In genomic region chr17:4043862-4044261, GRCh38 we compare ENCODE assay signal across 8 cellular contexts.
DNase-seq lines count a peak whose midpoint lies in the region; ATAC-seq lines count a peak whose summit lies in the region.
"Had no signal": no experiment of that assay in that cellular context is flagged by ENCODE, and none has a peak within 500 bp of the region (broad histone marks: within the 10 kb centered on the region; RNA-seq: fewer than 3 reads in every experiment).

No MANE protein-coding gene starts in this region.

- H3K27ac Mint-ChIP-seq in T-helper 17 cell: peak overlapping the region; percentile 69

- peaks cover 4% of the 10 kb centered on the region for H3K36me3 Mint-ChIP-seq in T-helper 17 cell (ENCODE audit: low read depth)

- no peak overlapping the region for H3K4me3 Mint-ChIP-seq in T-helper 17 cell

- DNase-seq in T-helper 17 cell (peak in 1 of 3 donors; percentile 18), DMS79 treated with DMSO at 0.1 percent for 48 hours (lab: John Stamatoyannopoulos, UW) (no peak)
- DNase-seq in activated T-cell treated with anti-CD3 and anti-CD28 coated beads, Interleukin-2, amount 50 U/mL, for 1 hour: peak; percentile 63
- peak; percentile 7 to 32 for DNase-seq in stimulated activated CD4-positive, alpha-beta T cell treated with anti-CD3 and anti-CD28 coated beads, Interleukin-12 subunit alpha, Interleukin-12 subunit beta, amount 100 ng/mL, for 24 hours (ENCODE audit: low read depth in 2 of 2)
- DNase-seq in stimulated activated naive CD4-positive, alpha-beta T cell treated with Interleukin-2 at 50 U/mL for 16 hours (lab: John Stamatoyannopoulos, UW): peak; percentile 71
- DNase-seq: NCI-H1105 treated with DMSO at 0.1 percent for 48 hours had no signal

- peak; percentile 82 for ATAC-seq in T-helper 17 cell
- no peak for ATAC-seq in HG03159 (IDR thresholded peaks at IDR 0.05; ENCODE audit: unreplicated experiment)
- no peak for ATAC-seq in GM18502 (IDR thresholded peaks at IDR 0.05; ENCODE audit: poor library complexity, unreplicated experiment)

- no peaks in the 10 kb centered on the region for H3K9me3 ChIP-seq in T-helper 17 cell (ENCODE audit: control insufficient read depth, low read length, poor library complexity, severe bottlenecking)

- H3K27me3 Mint-ChIP-seq in T-helper 17 cell: no peaks in the 10 kb centered on the region

- H3K4me1 Mint-ChIP-seq in T-helper 17 cell: peaks cover 19% of the 10 kb centered on the region
